In the genomic region with DNA sequence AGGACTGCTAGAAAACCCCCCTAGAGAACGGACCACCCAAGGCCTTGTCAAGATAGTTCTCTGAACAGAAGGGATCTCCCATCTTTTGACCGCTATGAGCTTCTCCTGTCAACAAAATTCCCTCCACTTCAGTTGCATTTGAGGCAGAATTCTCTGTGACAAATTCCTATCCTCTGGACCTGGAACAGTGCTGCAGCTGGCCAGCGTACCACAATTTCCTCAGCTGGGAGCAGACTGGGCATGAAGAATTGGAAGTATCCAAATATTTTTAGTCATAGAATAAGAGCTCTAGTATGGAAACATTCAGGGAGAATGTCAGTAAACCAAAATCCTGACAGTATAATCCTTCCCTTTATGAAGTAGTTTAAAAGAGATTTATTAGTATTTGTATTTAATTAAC, we compare ENCODE assay signal across 29 cellular contexts.
"Had no signal": no experiment of that assay in that cellular context is flagged by ENCODE, and none has a peak within 500 bp of the region (broad histone marks: within the 10 kb centered on the region; RNA-seq: fewer than 3 reads in every experiment).

No MANE protein-coding gene starts in this region.

- H3K27ac ChIP-seq: pancreas, prostate gland, suprapubic skin, tibial artery, upper lobe of right lung had no signal

- H3K27me3 ChIP-seq: pancreas, suprapubic skin, tibial artery, upper lobe of right lung had no signal

- H3K9me3 ChIP-seq: mucosa of descending colon, pancreas, prostate gland, suprapubic skin, thoracic aorta, tibial artery, upper lobe of right lung had no signal

- H3K4me3 ChIP-seq: lung, mucosa of descending colon, pancreas, prostate gland, suprapubic skin, thoracic aorta, tibial artery, upper lobe of right lung had no signal

- H3K4me3 Mint-ChIP-seq: naive thymus-derived CD8-positive, alpha-beta T cell; nephron; neural crest cell; stimulated activated naive CD8-positive, alpha-beta T cell treated with anti-CD3 and anti-CD28 coated beads, Interleukin-15, Interleukin-2, amounts not matched to agents 100 ng/mL and 50 ng/mL, for 24 hours had no signal

- H3K36me3 ChIP-seq: pancreas, prostate gland, suprapubic skin, thoracic aorta, tibial artery, upper lobe of right lung had no signal

- H3K4me1 ChIP-seq: prostate gland had no signal

- H3K27ac Mint-ChIP-seq: nephron; stimulated activated naive CD8-positive, alpha-beta T cell treated with anti-CD3 and anti-CD28 coated beads, Interleukin-15, Interleukin-2, amounts not matched to agents 100 ng/mL and 50 ng/mL, for 24 hours had no signal

- H3K9me3 Mint-ChIP-seq: naive thymus-derived CD8-positive, alpha-beta T cell; nephron; neural crest cell; stimulated activated naive CD8-positive, alpha-beta T cell treated with anti-CD3 and anti-CD28 coated beads, Interleukin-15, Interleukin-2, amounts not matched to agents 100 ng/mL and 50 ng/mL, for 24 hours had no signal

- H3K27me3 Mint-ChIP-seq: naive thymus-derived CD8-positive, alpha-beta T cell; stimulated activated naive CD8-positive, alpha-beta T cell treated with anti-CD3 and anti-CD28 coated beads, Interleukin-15, Interleukin-2, amounts not matched to agents 100 ng/mL and 50 ng/mL, for 24 hours had no signal

- DNase-seq: head of caudate nucleus; hippocampal formation; kidney glomerular epithelial cell; left cardiac atrium; midbrain; mucosa of descending colon; naive thymus-derived CD8-positive, alpha-beta T cell; nucleus accumbens; pancreas; posterior cingulate gyrus; retina; small intestine; stimulated activated CD4-positive, alpha-beta T cell treated with anti-CD3 and anti-CD28 coated beads, Interleukin-1b, Interleukin-23, amount 100 ng/mL, for 48 hours; stimulated activated CD4-positive, alpha-beta T cell treated with anti-CD3 and anti-CD28 coated beads, Interleukin-2, amount 100 ng/mL, for 48 hours; stimulated activated CD4-positive, alpha-beta T cell treated with anti-CD3 and anti-CD28 coated beads, Interleukin-4, amount 100 ng/mL, for 4 hours; stimulated activated naive CD4-positive, alpha-beta T cell; tibial artery; trophoblast cell; upper lobe of right lung had no signal

- ATAC-seq: left cardiac atrium; left lobe of liver; mucosa of descending colon; naive thymus-derived CD8-positive, alpha-beta T cell; pancreas; right cardiac atrium; sciatic nerve; upper lobe of right lung had no signal
